21 cellular contexts compared by ENCODE assay signal in genomic region chr20:48673485-48673884, GRCh38.
DNase-seq lines count a peak whose midpoint lies in the region; ATAC-seq, FAIRE-seq and TF ChIP-seq lines count a peak whose summit lies in the region.
"Had no signal": no experiment of that assay in that cellular context is flagged by ENCODE, and none has a peak within 500 bp of the region (broad histone marks: within the 10 kb centered on the region; RNA-seq: fewer than 3 reads in every experiment).

No MANE protein-coding gene starts in this region.

- H2AFZ ChIP-seq in GM12878 (ENCODE audit: control insufficient read depth, low read depth, low read length), result no peak overlapping the region

- POLR2A ChIA-PET in GM12878 (lab: Charles Lee), result interaction anchor here (0.9 kb wide), 1 partner anchor 10 kb away, joined by 3 read pairs; no protein-coding TSS in a partner anchor

- H3K9me3 Mint-ChIP-seq in activated T-cell treated with anti-CD3 and anti-CD28 coated beads, Interleukin-2, amount 50 U/mL, for 24 hours, result no peaks in the 10 kb centered on the region
- no peaks in the 10 kb centered on the region for H3K9me3 Mint-ChIP-seq in stimulated activated memory B cell treated with anti-CD40 and anti-IgM and Interleukin-4, amounts not matched to agents 10 μg/mL and 1 μg/mL and 100 μg/mL, for 72 hours
- H3K9me3 Mint-ChIP-seq: mesothelial cell of epicardium had no signal

- peaks cover 77% of the 10 kb centered on the region for H3K36me3 Mint-ChIP-seq in activated T-cell treated with anti-CD3 and anti-CD28 coated beads, Interleukin-2, amount 50 U/mL, for 24 hours (ENCODE audit: low read depth)
- peaks cover 74% of the 10 kb centered on the region for H3K36me3 Mint-ChIP-seq in stimulated activated memory B cell treated with anti-CD40 and anti-IgM and Interleukin-4, amounts not matched to agents 10 μg/mL and 1 μg/mL and 100 μg/mL, for 72 hours

- no peaks in the 10 kb centered on the region for H3K27me3 ChIP-seq in GM12878 (replicated peaks in 1 of 2; ENCODE audit: control insufficient read depth in 2 of 2, insufficient read depth in 2 of 2, low read length in 1 of 2)
- H3K27me3 ChIP-seq: thyroid gland had no signal

- no peak for DNase-seq in activated T-cell treated with anti-CD3 and anti-CD28 coated beads, Interleukin-2, amount 50 U/mL, for 24 hours
- DNase-seq in activated T-cell treated with anti-CD3 and anti-CD28 coated beads, Interleukin-2, amount 50 U/mL, for 48 hours, result no peak
- DNase-seq in NOMO-1 (lab: John Stamatoyannopoulos, UW; ENCODE audit: unreplicated experiment in 2 of 2) (peak; percentile 74 to 76), GM12878 (ENCODE audit: low read depth, low spot score) (no peak)
- no peak for DNase-seq in stimulated activated CD4-positive, alpha-beta T cell treated with anti-CD3 and anti-CD28 coated beads, Interleukin-2, amount 100 ng/mL, for 24 hours
- no peak for DNase-seq in effector CD4-positive, alpha-beta T cell
- DNase-seq: activated B cell treated with CpG ODN at 0.5 μM for 24 hours; activated CD8-positive, alpha-beta memory T cell treated with anti-CD3 and anti-CD28 coated beads, Interleukin-2, amount 50 U/mL, for 4 hours; cortex of kidney; foreskin melanocyte; kidney glomerular epithelial cell; NCI-H1930; NCI-H446; SHP77; thyroid gland had no signal

- no peaks in the 10 kb centered on the region for H3K27me3 Mint-ChIP-seq in activated T-cell treated with anti-CD3 and anti-CD28 coated beads, Interleukin-2, amount 50 U/mL, for 24 hours
- no peaks in the 10 kb centered on the region for H3K27me3 Mint-ChIP-seq in stimulated activated memory B cell treated with anti-CD40 and anti-IgM and Interleukin-4, amounts not matched to agents 10 μg/mL and 1 μg/mL and 100 μg/mL, for 72 hours
- H3K27me3 Mint-ChIP-seq: activated B cell treated with CpG ODN at 0.5 μM for 24 hours had no signal

- TF ChIP-seq POLR2A in GM12878 (IDR thresholded peaks at IDR 0.05; ENCODE audit: low read depth, low read length), result no peak

- no peaks in the 10 kb centered on the region for H3K9me3 ChIP-seq in GM12878 (replicated peaks; ENCODE audit: control insufficient read depth, insufficient read depth, low read length)
- H3K9me3 ChIP-seq: thyroid gland had no signal

- H3K4me3 ChIP-seq in GM12878, result no peak overlapping the region
- H3K4me3 ChIP-seq: thyroid gland had no signal

- H3K4me1 Mint-ChIP-seq in activated T-cell treated with anti-CD3 and anti-CD28 coated beads, Interleukin-2, amount 50 U/mL, for 24 hours (ENCODE audit: low read depth), result peaks cover 7% of the 10 kb centered on the region
- H3K4me1 Mint-ChIP-seq in stimulated activated memory B cell treated with anti-CD40 and anti-IgM and Interleukin-4, amounts not matched to agents 10 μg/mL and 1 μg/mL and 100 μg/mL, for 72 hours, result no peaks in the 10 kb centered on the region
- H3K4me1 Mint-ChIP-seq: activated B cell treated with CpG ODN at 0.5 μM for 24 hours had no signal

- WGBS in GM12878 (ENCODE audit: insufficient coverage, insufficient replicate concordance, low lambda C conversion rate, missing lambda C conversion rate), result 71% methylated on average over 4 of the region's 4 CpGs

- no peaks in the 10 kb centered on the region for H3K4me1 ChIP-seq in GM12878 (ENCODE audit: control insufficient read depth, insufficient read depth, low read length)

- intact Hi-C loops in GM12878 (cut with micrococcal nuclease; ENCODE audit: unreplicated experiment), result no loop called here

- no peaks in the 10 kb centered on the region for H4K20me1 ChIP-seq in GM12878 (ENCODE audit: control insufficient read depth, insufficient read depth)

- peaks cover 16 to 50% of the 10 kb centered on the region in 2 experiments; a peak in 3 of 4 replicates for H3K36me3 ChIP-seq in GM12878 (ENCODE audit: control insufficient read depth in 2 of 2, insufficient read depth in 2 of 2, low read length in 1 of 2)
- H3K36me3 ChIP-seq: thyroid gland had no signal

- CTCF ChIA-PET in GM12878 (lab: Yijun Ruan, JAX), result interaction anchor here (0.7 to 2.6 kb wide), 4 partner anchors 16 to 236 kb away, joined by 3 to 9 read pairs (median 6); no protein-coding TSS in a partner anchor

- no peak overlapping the region for H3K4me2 ChIP-seq in GM12878 (ENCODE audit: control insufficient read depth, insufficient read depth)

- BruUV-seq in GM12878 (replicated peaks; lab: Mats Ljungman, UMichigan), result TSS peak; percentile 11

- no peak for TF ChIP-seq RAD21 in GM12878 (IDR thresholded peaks at IDR 0.05; ENCODE audit: insufficient read depth, low read depth, low read length)

- in situ Hi-C loops in GM12878 (cut with MboI), result no loop called here

- no peak for FAIRE-seq in GM12878 (lab: Jason Lieb, UNC)
- FAIRE-seq: HepG2 had no signal

- no peak for TF ChIP-seq EP300 in GM12878 (IDR thresholded peaks at IDR 0.05; ENCODE audit: borderline replicate concordance in 1 of 2, control insufficient read depth in 1 of 2, low read depth in 2 of 2, low read length in 2 of 2)

- no peak overlapping the region for H3K27ac ChIP-seq in GM12878 (ENCODE audit: control insufficient read depth, insufficient read depth)
- H3K27ac ChIP-seq: epithelial cell of prostate, thyroid gland had no signal

- ATAC-seq in GM12878 (no peak), HG03097 (IDR thresholded peaks at IDR 0.05; ENCODE audit: low FRiP score, unreplicated experiment) (no peak)
- no peak for ATAC-seq in stimulated activated memory B cell treated with anti-CD40 and anti-IgM and Interleukin-4, amounts not matched to agents 10 μg/mL and 1 μg/mL and 100 μg/mL, for 72 hours
- ATAC-seq: HepG2 had no signal

- H3K27ac Mint-ChIP-seq in activated T-cell treated with anti-CD3 and anti-CD28 coated beads, Interleukin-2, amount 50 U/mL, for 24 hours, result peak overlapping the region; percentile 35
- peak overlapping the region; percentile 80 for H3K27ac Mint-ChIP-seq in stimulated activated memory B cell treated with anti-CD40 and anti-IgM and Interleukin-4, amounts not matched to agents 10 μg/mL and 1 μg/mL and 100 μg/mL, for 72 hours
- H3K27ac Mint-ChIP-seq: activated B cell treated with CpG ODN at 0.5 μM for 24 hours, mesothelial cell of epicardium had no signal

- H3K4me3 Mint-ChIP-seq in activated T-cell treated with anti-CD3 and anti-CD28 coated beads, Interleukin-2, amount 50 U/mL, for 24 hours, result no peak overlapping the region
- no peak overlapping the region for H3K4me3 Mint-ChIP-seq in stimulated activated memory B cell treated with anti-CD40 and anti-IgM and Interleukin-4, amounts not matched to agents 10 μg/mL and 1 μg/mL and 100 μg/mL, for 72 hours
- H3K4me3 Mint-ChIP-seq: activated B cell treated with CpG ODN at 0.5 μM for 24 hours, CD14-positive monocyte, mesothelial cell of epicardium had no signal

- no peak overlapping the region for H3K9ac ChIP-seq in GM12878 (ENCODE audit: control insufficient read depth, insufficient read depth, low read length)

- H3K79me2 ChIP-seq in GM12878 (ENCODE audit: control insufficient read depth, insufficient read depth, low read length), result no peaks in the 10 kb centered on the region

- SMC1A ChIA-PET in GM12878 (lab: Charles Lee; ENCODE audit: uncharacterized antibody, unreplicated experiment), result interaction anchor here (1.1 kb wide), 1 partner anchor 23 kb away, joined by 3 read pairs; no protein-coding TSS in a partner anchor

- RAD21 ChIA-PET in GM12878 (lab: Charles Lee; ENCODE audit: unreplicated experiment), result no interaction called here

- TF ChIP-seq CTCF in GM12878 (IDR thresholded peaks at IDR 0.05 in 2 of 3, conservative IDR thresholded peaks at IDR 0.05 in 1 of 3; ENCODE audit: control insufficient read depth in 2 of 3, extremely low read depth in 1 of 3, insufficient read depth in 1 of 3, low read depth in 3 of 3, low read length in 3 of 3), result no peak

TF ChIP-seq in GM12878, 131 proteins besides CTCF, POLR2A, EP300 and RAD21:
- TF ChIP-seq TBL1XR1 (IDR thresholded peaks at IDR 0.05; ENCODE audit: low read depth, low read length) (no peak), IKZF1 (conservative IDR thresholded peaks at IDR 0.05) (no peak), EZH2 (IDR thresholded peaks at IDR 0.05; ENCODE audit: borderline replicate concordance, control insufficient read depth, low read depth, low read length) (no peak), FOXK2 (IDR thresholded peaks at IDR 0.05) (no peak), SRF (IDR thresholded peaks at IDR 0.05; ENCODE audit: low read depth in 2 of 2, low read length in 2 of 2) (no peak), POLR2AphosphoS2 (IDR thresholded peaks at IDR 0.05; ENCODE audit: low read depth, low read length) (no peak), LARP7 (IDR thresholded peaks at IDR 0.05) (no peak), TCF12 (IDR thresholded peaks at IDR 0.05; ENCODE audit: low read depth, low read length) (no peak), IRF4 (IDR thresholded peaks at IDR 0.05; ENCODE audit: low read depth, low read length) (no peak), NKRF (conservative IDR thresholded peaks at IDR 0.05) (no peak), RBBP5 (conservative IDR thresholded peaks at IDR 0.05) (no peak), MXI1 (IDR thresholded peaks at IDR 0.05; ENCODE audit: low read depth, low read length) (no peak), GATAD2B (conservative IDR thresholded peaks at IDR 0.05; ENCODE audit: low read depth) (no peak)
TF ChIP-seq in GM12878: peak in this region for 0.

Comparison
In these comparisons a context has a peak if more than half of its experiments do, and no peak if none do; other contexts are left out.
1. DNase-seq: peak in NOMO-1 (2 of 2); none in activated T-cell treated with anti-CD3 and anti-CD28 coated beads, Interleukin-2, amount 50 U/mL, for 24 hours (single experiment), activated T-cell treated with anti-CD3 and anti-CD28 coated beads, Interleukin-2, amount 50 U/mL, for 48 hours (0 of 2), GM12878 (single experiment), stimulated activated CD4-positive, alpha-beta T cell treated with anti-CD3 and anti-CD28 coated beads, Interleukin-2, amount 100 ng/mL, for 24 hours (0 of 2) and effector CD4-positive, alpha-beta T cell (single experiment).